In the genomic region with DNA sequence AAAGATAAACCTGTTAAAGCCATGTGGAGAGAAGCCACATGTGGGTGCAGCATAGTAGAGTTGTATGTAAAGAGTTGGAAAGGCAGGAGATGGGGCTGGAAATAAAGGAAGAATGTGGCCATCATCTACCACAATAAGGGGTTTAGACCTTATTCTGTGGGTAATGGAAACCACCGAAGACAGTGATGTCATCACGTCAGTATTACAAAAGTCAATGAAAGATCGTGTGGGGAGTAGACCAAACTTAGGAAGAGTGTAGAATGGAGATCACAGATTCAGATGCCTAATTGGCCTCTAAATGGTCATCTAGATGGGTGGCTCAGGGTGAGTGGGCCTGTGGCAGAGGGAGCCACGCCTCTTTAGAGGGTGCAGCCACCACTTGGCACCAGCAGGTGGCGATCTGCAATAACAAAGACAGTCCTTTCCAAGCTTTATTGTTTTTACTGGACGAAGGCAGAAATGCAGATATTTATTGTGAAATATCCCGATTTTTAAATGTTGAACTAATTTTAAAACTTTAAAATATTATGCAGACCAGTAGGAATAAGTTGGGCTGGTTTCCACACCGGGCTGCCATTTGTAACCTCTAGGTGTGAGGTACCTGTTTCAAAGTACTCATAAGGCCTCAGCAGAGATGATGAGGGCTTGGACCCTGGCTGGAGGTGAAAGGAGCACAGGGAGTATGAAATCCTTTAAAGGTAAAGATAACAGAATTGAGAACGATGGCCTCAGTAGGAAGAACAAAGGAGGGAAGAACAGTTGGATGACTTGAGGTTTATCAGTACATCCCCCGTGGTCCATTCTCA, we compare ENCODE assay signal across 9 cellular contexts.
DNase-seq lines count a peak whose midpoint lies in the region; ATAC-seq and TF ChIP-seq lines count a peak whose summit lies in the region.
"Had no signal": no experiment of that assay in that cellular context is flagged by ENCODE, and none has a peak within 500 bp of the region (broad histone marks: within the 10 kb centered on the region; RNA-seq: fewer than 3 reads in every experiment).

No MANE protein-coding gene starts in this region.

- TF ChIP-seq EP300 in neural cell (conservative IDR thresholded peaks at IDR 0.05; ENCODE audit: poor library complexity, severe bottlenecking) = no peak

- H3K36me3 ChIP-seq in neural cell (ENCODE audit: insufficient read depth, low read length) = no peaks in the 10 kb centered on the region
- H3K36me3 ChIP-seq: BLaER1 treated with 17β-estradiol and CSF1 and Interleukin-3, amounts not matched to agents 10 nM and 100 nM had no signal

- H3K9me2 ChIP-seq in neural cell (ENCODE audit: insufficient read depth, low read length) = no peaks in the 10 kb centered on the region

- no peaks in the 10 kb centered on the region for H3K27me3 ChIP-seq in neural cell (ENCODE audit: insufficient read depth, low read depth, low read length)
- H3K27me3 ChIP-seq: BLaER1 treated with 17β-estradiol and CSF1 and Interleukin-3, amounts not matched to agents 10 nM and 100 nM had no signal

- TF ChIP-seq RAD21 in neural cell (conservative IDR thresholded peaks at IDR 0.05) = no peak

- no peaks in the 10 kb centered on the region for H3K9me3 ChIP-seq in neural cell (ENCODE audit: low read length)
- H3K9me3 ChIP-seq: BLaER1 treated with 17β-estradiol and CSF1 and Interleukin-3, amounts not matched to agents 10 nM and 100 nM had no signal

- no peak overlapping the region for H3K9ac ChIP-seq in neural cell (ENCODE audit: low read length)
- H3K9ac ChIP-seq: BLaER1 treated with 17β-estradiol and CSF1 and Interleukin-3, amounts not matched to agents 10 nM and 100 nM had no signal

- no peak overlapping the region for H3K4me2 ChIP-seq in neural cell (ENCODE audit: low read length)

- ATAC-seq in GM21515 (IDR thresholded peaks at IDR 0.05; ENCODE audit: unreplicated experiment) (peak; percentile 76), esophagus mucosa (peak; percentile 68)

- H3K27ac ChIP-seq in neural cell (ENCODE audit: low read length) = no peak overlapping the region
- H3K27ac ChIP-seq: BLaER1 treated with 17β-estradiol and CSF1 and Interleukin-3, amounts not matched to agents 10 nM and 100 nM had no signal

- H4K20me1 ChIP-seq in neural cell (ENCODE audit: insufficient read depth) = no peaks in the 10 kb centered on the region
- H4K20me1 ChIP-seq: BLaER1 treated with 17β-estradiol and CSF1 and Interleukin-3, amounts not matched to agents 10 nM and 100 nM had no signal

- H2AFZ ChIP-seq in neural cell (ENCODE audit: low read depth, low read length) = no peak overlapping the region

- DNase-seq in NCI-H1417 (lab: John Stamatoyannopoulos, UW) (peak; percentile 30 to 64 (median 40)), NCI-H1417 treated with DMSO at 0.1 percent for 48 hours (lab: John Stamatoyannopoulos, UW) (no peak), UCSD-AML1 (lab: John Stamatoyannopoulos, UW; ENCODE audit: unreplicated experiment) (peak; percentile 27)
- peak; percentile 14 for DNase-seq in Jurkat, Clone E6-1 (ENCODE audit: low read depth, low spot score)
- DNase-seq in effector CD8-positive, alpha-beta T cell (lab: John Stamatoyannopoulos, UW) = no peak

- TF ChIP-seq CTCF in neural cell (IDR thresholded peaks at IDR 0.05; ENCODE audit: poor library complexity, severe bottlenecking) = peak; percentile 37

- no peaks in the 10 kb centered on the region for H3F3A ChIP-seq in neural cell (ENCODE audit: insufficient read depth, low read length, poor library complexity, severe bottlenecking)

- H3K4me3 ChIP-seq in Jurkat, Clone E6-1 (ENCODE audit: low read length) = no peak overlapping the region
- H3K4me3 ChIP-seq in neural cell (ENCODE audit: low read length) = no peak overlapping the region
- H3K4me3 ChIP-seq: BLaER1 treated with 17β-estradiol and CSF1 and Interleukin-3, amounts not matched to agents 10 nM and 100 nM had no signal

- no peaks in the 10 kb centered on the region for H3K79me2 ChIP-seq in neural cell (replicated peaks; ENCODE audit: insufficient read depth, low read length)

TF ChIP-seq in neural cell, 6 proteins besides CTCF, POLR2A, EP300 and RAD21:
- TF ChIP-seq SMC3 (conservative IDR thresholded peaks at IDR 0.05; ENCODE audit: poor library complexity) (no peak), MXI1 (conservative IDR thresholded peaks at IDR 0.05; ENCODE audit: poor library complexity, severe bottlenecking) (no peak), POLR2AphosphoS5 (IDR thresholded peaks at IDR 0.05) (no peak), TAF1 (IDR thresholded peaks at IDR 0.05; ENCODE audit: low read depth) (no peak), EZH2 (IDR thresholded peaks at IDR 0.05; ENCODE audit: borderline replicate concordance, insufficient read depth, low read length, poor library complexity, severe bottlenecking) (no peak)
- TF ChIP-seq, protein P1, sequence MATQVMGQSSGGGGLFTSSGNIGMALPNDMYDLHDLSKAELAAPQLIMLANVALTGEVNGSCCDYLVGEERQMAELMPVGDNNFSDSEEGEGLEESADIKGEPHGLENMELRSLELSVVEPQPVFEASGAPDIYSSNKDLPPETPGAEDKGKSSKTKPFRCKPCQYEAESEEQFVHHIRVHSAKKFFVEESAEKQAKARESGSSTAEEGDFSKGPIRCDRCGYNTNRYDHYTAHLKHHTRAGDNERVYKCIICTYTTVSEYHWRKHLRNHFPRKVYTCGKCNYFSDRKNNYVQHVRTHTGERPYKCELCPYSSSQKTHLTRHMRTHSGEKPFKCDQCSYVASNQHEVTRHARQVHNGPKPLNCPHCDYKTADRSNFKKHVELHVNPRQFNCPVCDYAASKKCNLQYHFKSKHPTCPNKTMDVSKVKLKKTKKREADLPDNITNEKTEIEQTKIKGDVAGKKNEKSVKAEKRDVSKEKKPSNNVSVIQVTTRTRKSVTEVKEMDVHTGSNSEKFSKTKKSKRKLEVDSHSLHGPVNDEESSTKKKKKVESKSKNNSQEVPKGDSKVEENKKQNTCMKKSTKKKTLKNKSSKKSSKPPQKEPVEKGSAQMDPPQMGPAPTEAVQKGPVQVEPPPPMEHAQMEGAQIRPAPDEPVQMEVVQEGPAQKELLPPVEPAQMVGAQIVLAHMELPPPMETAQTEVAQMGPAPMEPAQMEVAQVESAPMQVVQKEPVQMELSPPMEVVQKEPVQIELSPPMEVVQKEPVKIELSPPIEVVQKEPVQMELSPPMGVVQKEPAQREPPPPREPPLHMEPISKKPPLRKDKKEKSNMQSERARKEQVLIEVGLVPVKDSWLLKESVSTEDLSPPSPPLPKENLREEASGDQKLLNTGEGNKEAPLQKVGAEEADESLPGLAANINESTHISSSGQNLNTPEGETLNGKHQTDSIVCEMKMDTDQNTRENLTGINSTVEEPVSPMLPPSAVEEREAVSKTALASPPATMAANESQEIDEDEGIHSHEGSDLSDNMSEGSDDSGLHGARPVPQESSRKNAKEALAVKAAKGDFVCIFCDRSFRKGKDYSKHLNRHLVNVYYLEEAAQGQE (IDR thresholded peaks at IDR 0.05; ENCODE audit: borderline replicate concordance) = no peak

Comparison
In these comparisons a context has a peak if more than half of its experiments do, and no peak if none do; other contexts are left out.
1. DNase-seq: peak in NCI-H1417 (3 of 3), Jurkat, Clone E6-1 (single experiment) and UCSD-AML1 (single experiment); none in NCI-H1417 treated with DMSO at 0.1 percent for 48 hours (single experiment) and effector CD8-positive, alpha-beta T cell (single experiment).